23 cellular contexts compared by ENCODE assay signal in genomic region chr3:177147790-177148189, GRCh38. TPM values are rescaled to one million over a fixed set of nuclear protein-coding genes. Genes with fewer than 3 reads are reported as not detected.
DNase-seq lines count a peak whose midpoint lies in the region; ATAC-seq and TF ChIP-seq lines count a peak whose summit lies in the region.
"Had no signal": no experiment of that assay in that cellular context is flagged by ENCODE, and none has a peak within 500 bp of the region (broad histone marks: within the 10 kb centered on the region; RNA-seq: fewer than 3 reads in every experiment).

No MANE protein-coding gene starts in this region.

- H3K36me3 Mint-ChIP-seq in CD4-positive, CD25-positive, alpha-beta regulatory T cell = no peaks in the 10 kb centered on the region
- peaks cover 19% of the 10 kb centered on the region for H3K36me3 Mint-ChIP-seq in activated T-helper 2 cell treated with anti-CD3 and anti-CD28 coated beads, Interferon-gamma antibody, Interleukin-2, Interleukin-4, amounts not matched to agents 10 μg/mL and 5 μg/mL and 100 μg/mL, durations not matched to agents 14 hours and 24 hours and 36 hours (ENCODE audit: low read depth)
- no peaks in the 10 kb centered on the region for H3K36me3 Mint-ChIP-seq in naive B cell

- intact Hi-C loops in activated T-helper 2 cell treated with anti-CD3 and anti-CD28 coated beads, Interferon-gamma antibody, Interleukin-2, Interleukin-4, amounts not matched to agents 10 μg/mL and 5 μg/mL and 100 μg/mL, durations not matched to agents 14 hours and 24 hours and 36 hours (cut with micrococcal nuclease) = loop anchor here (2.0 to 10.0 kb wide), 4 partner anchors 40 to 637 kb away; no protein-coding TSS in a partner anchor

- H3F3A ChIP-seq in DOHH2 (ENCODE audit: control insufficient read depth, insufficient read depth) = no peaks in the 10 kb centered on the region

- no peak for ATAC-seq in CD4-positive, CD25-positive, alpha-beta regulatory T cell (ENCODE audit: low read depth in 2 of 2)
- ATAC-seq in naive B cell (ENCODE audit: low read depth in 2 of 2) (no peak), GM21723 (IDR thresholded peaks at IDR 0.05; ENCODE audit: unreplicated experiment) (no peak)
- ATAC-seq: esophagus mucosa; gastroesophageal sphincter; left cardiac atrium; stimulated activated naive B cell treated with anti-CD40 and anti-IgM and Interleukin-4, amounts not matched to agents 10 μg/mL and 1 μg/mL and 100 μg/mL, for 72 hours had no signal

- peak overlapping the region; percentile 49 for H3K4me3 ChIP-seq in CD4-positive, CD25-positive, alpha-beta regulatory T cell (ENCODE audit: low read depth, low read length)
- H3K4me3 ChIP-seq in DOHH2 (ENCODE audit: low read length) = no peak overlapping the region
- H3K4me3 ChIP-seq: ascending aorta, gastroesophageal sphincter, prostate gland had no signal

- H3K9me3 Mint-ChIP-seq in CD4-positive, CD25-positive, alpha-beta regulatory T cell = no peaks in the 10 kb centered on the region
- no peaks in the 10 kb centered on the region for H3K9me3 Mint-ChIP-seq in activated T-helper 2 cell treated with anti-CD3 and anti-CD28 coated beads, Interferon-gamma antibody, Interleukin-2, Interleukin-4, amounts not matched to agents 10 μg/mL and 5 μg/mL and 100 μg/mL, durations not matched to agents 14 hours and 24 hours and 36 hours
- H3K9me3 Mint-ChIP-seq in naive B cell = no peaks in the 10 kb centered on the region
- H3K9me3 Mint-ChIP-seq: activated naive CD4-positive, alpha-beta T cell treated with anti-CD3 and anti-CD28 coated beads, Interleukin-2, amount 10 ng/mL, durations not matched to agents 7 days and 5 days; central memory CD8-positive, alpha-beta T cell had no signal

- no peak for TF ChIP-seq CTCF in DOHH2 (IDR thresholded peaks at IDR 0.05; ENCODE audit: low read depth, low read length, poor library complexity, severe bottlenecking)

- H3K27ac ChIP-seq in CD4-positive, CD25-positive, alpha-beta regulatory T cell (ENCODE audit: insufficient read depth, low read length, poor library complexity, severe bottlenecking) = peak overlapping the region; percentile 79
- no peak overlapping the region for H3K27ac ChIP-seq in DOHH2 (ENCODE audit: low read depth, low read length)
- H3K27ac ChIP-seq: ascending aorta, gastroesophageal sphincter, prostate gland had no signal

- H3K27me3 Mint-ChIP-seq in CD4-positive, CD25-positive, alpha-beta regulatory T cell = no peaks in the 10 kb centered on the region
- no peaks in the 10 kb centered on the region for H3K27me3 Mint-ChIP-seq in activated T-helper 2 cell treated with anti-CD3 and anti-CD28 coated beads, Interferon-gamma antibody, Interleukin-2, Interleukin-4, amounts not matched to agents 10 μg/mL and 5 μg/mL and 100 μg/mL, durations not matched to agents 14 hours and 24 hours and 36 hours (ENCODE audit: low read depth)
- no peaks in the 10 kb centered on the region for H3K27me3 Mint-ChIP-seq in naive B cell
- H3K27me3 Mint-ChIP-seq: activated naive CD4-positive, alpha-beta T cell treated with anti-CD3 and anti-CD28 coated beads, Interleukin-2, amount 10 ng/mL, durations not matched to agents 7 days and 5 days; central memory CD8-positive, alpha-beta T cell; stimulated activated naive B cell treated with anti-CD40 and anti-IgM and Interleukin-4, amounts not matched to agents 10 μg/mL and 1 μg/mL and 100 μg/mL, for 72 hours had no signal

- H3K9me2 ChIP-seq in DOHH2 (replicated peaks; ENCODE audit: control insufficient read depth, low read length) = no peaks in the 10 kb centered on the region

- H4K20me1 ChIP-seq in DOHH2 (ENCODE audit: control insufficient read depth, insufficient read depth, low read depth, low read length) = peaks cover 33% of the 10 kb centered on the region

- H3K4me1 ChIP-seq in CD4-positive, CD25-positive, alpha-beta regulatory T cell (ENCODE audit: control insufficient read depth, insufficient read depth, low read length, poor library complexity, severe bottlenecking) = peaks cover 87% of the 10 kb centered on the region
- H3K4me1 ChIP-seq in DOHH2 (ENCODE audit: control insufficient read depth, low read length) = peaks cover 87% of the 10 kb centered on the region

- no peak for DNase-seq in CD4-positive, CD25-positive, alpha-beta regulatory T cell
- DNase-seq in activated T-helper 2 cell treated with anti-CD3 and anti-CD28 coated beads, Interferon-gamma antibody, Interleukin-2, Interleukin-4, amounts not matched to agents 10 μg/mL and 5 μg/mL and 100 μg/mL, durations not matched to agents 14 hours and 24 hours and 36 hours (ENCODE audit: low spot score) = no peak
- DNase-seq in naive B cell (no peak), GM19238 (ENCODE audit: insufficient read length, low spot score) (no peak), NCI-H2171 (lab: John Stamatoyannopoulos, UW) (no peak)
- DNase-seq: activated CD4-positive, alpha-beta T cell treated with anti-CD3 and anti-CD28 coated beads, Interleukin-2, amount 50 U/mL, for 1 hour; activated naive CD4-positive, alpha-beta T cell treated with anti-CD3 and anti-CD28 coated beads, Interleukin-2, amount 10 ng/mL, durations not matched to agents 7 days and 5 days; IMR-90; left cardiac atrium; mesendoderm; NCI-H146; NCI-H2171 treated with DMSO at 0.1 percent for 48 hours; NCI-H526; stimulated activated CD4-positive, alpha-beta T cell treated with anti-CD3 and anti-CD28 coated beads, Interleukin-1b, Interleukin-23, amount 100 ng/mL, for 48 hours; stimulated activated naive B cell treated with anti-CD40 and anti-IgM and Interleukin-4, amounts not matched to agents 10 μg/mL and 1 μg/mL and 100 μg/mL, for 72 hours had no signal

- H3K4me3 Mint-ChIP-seq in CD4-positive, CD25-positive, alpha-beta regulatory T cell = peak overlapping the region; percentile 54 to 71 (median 62)
- H3K4me3 Mint-ChIP-seq in activated T-helper 2 cell treated with anti-CD3 and anti-CD28 coated beads, Interferon-gamma antibody, Interleukin-2, Interleukin-4, amounts not matched to agents 10 μg/mL and 5 μg/mL and 100 μg/mL, durations not matched to agents 14 hours and 24 hours and 36 hours (ENCODE audit: low read depth) = no peak overlapping the region
- H3K4me3 Mint-ChIP-seq in naive B cell = peak overlapping the region in 2 of 8 donors; percentile 1 to 10
- H3K4me3 Mint-ChIP-seq: activated naive CD4-positive, alpha-beta T cell treated with anti-CD3 and anti-CD28 coated beads, Interleukin-2, amount 10 ng/mL, durations not matched to agents 7 days and 5 days; central memory CD8-positive, alpha-beta T cell; neural crest cell; stimulated activated naive B cell treated with anti-CD40 and anti-IgM and Interleukin-4, amounts not matched to agents 10 μg/mL and 1 μg/mL and 100 μg/mL, for 72 hours had no signal

- peaks cover 100% of the 10 kb centered on the region for H3K79me2 ChIP-seq in DOHH2 (ENCODE audit: control insufficient read depth, low read length)

- H3K9me3 ChIP-seq in CD4-positive, CD25-positive, alpha-beta regulatory T cell (ENCODE audit: control insufficient read depth in 2 of 2, low read length in 2 of 2) = no peaks in the 10 kb centered on the region
- H3K9me3 ChIP-seq in DOHH2 (ENCODE audit: control insufficient read depth, insufficient read depth, low read length) = no peaks in the 10 kb centered on the region
- H3K9me3 ChIP-seq: ascending aorta, gastroesophageal sphincter, prostate gland had no signal

- no peaks in the 10 kb centered on the region for H3K27me3 ChIP-seq in CD4-positive, CD25-positive, alpha-beta regulatory T cell (ENCODE audit: control insufficient read depth, insufficient read depth, low read length)
- no peaks in the 10 kb centered on the region for H3K27me3 ChIP-seq in DOHH2 (ENCODE audit: control insufficient read depth, low read length)
- H3K27me3 ChIP-seq: ascending aorta, gastroesophageal sphincter had no signal

- 0 out of 2 replicates have a peak overlapping the region, but pooled peaks have one; percentile 17 for H3K4me2 ChIP-seq in DOHH2 (ENCODE audit: low read length)

- peak overlapping the region; percentile 43 to 95 (median 67) for H3K27ac Mint-ChIP-seq in CD4-positive, CD25-positive, alpha-beta regulatory T cell
- H3K27ac Mint-ChIP-seq in activated T-helper 2 cell treated with anti-CD3 and anti-CD28 coated beads, Interferon-gamma antibody, Interleukin-2, Interleukin-4, amounts not matched to agents 10 μg/mL and 5 μg/mL and 100 μg/mL, durations not matched to agents 14 hours and 24 hours and 36 hours = peak overlapping the region; percentile 57
- H3K27ac Mint-ChIP-seq in naive B cell = peak overlapping the region in 4 of 6 donors; percentile 60 to 92 (median 62)
- H3K27ac Mint-ChIP-seq: activated naive CD4-positive, alpha-beta T cell treated with anti-CD3 and anti-CD28 coated beads, Interleukin-2, amount 10 ng/mL, durations not matched to agents 7 days and 5 days; stimulated activated naive B cell treated with anti-CD40 and anti-IgM and Interleukin-4, amounts not matched to agents 10 μg/mL and 1 μg/mL and 100 μg/mL, for 72 hours had no signal

- no peaks in the 10 kb centered on the region for H3K36me3 ChIP-seq in CD4-positive, CD25-positive, alpha-beta regulatory T cell (ENCODE audit: control insufficient read depth, insufficient read depth, low read length)
- H3K36me3 ChIP-seq in DOHH2 (ENCODE audit: control insufficient read depth, low read length) = peaks cover 25% of the 10 kb centered on the region
- H3K36me3 ChIP-seq: ascending aorta, gastroesophageal sphincter, prostate gland had no signal

- peaks cover 59 to 93% (median 80%) of the 10 kb centered on the region in 4 donors for H3K4me1 Mint-ChIP-seq in CD4-positive, CD25-positive, alpha-beta regulatory T cell
- H3K4me1 Mint-ChIP-seq in activated T-helper 2 cell treated with anti-CD3 and anti-CD28 coated beads, Interferon-gamma antibody, Interleukin-2, Interleukin-4, amounts not matched to agents 10 μg/mL and 5 μg/mL and 100 μg/mL, durations not matched to agents 14 hours and 24 hours and 36 hours (ENCODE audit: low read depth) = peaks cover 69% of the 10 kb centered on the region
- peaks cover 62 to 96% (median 88%) of the 10 kb centered on the region in 3 donors for H3K4me1 Mint-ChIP-seq in naive B cell

RNA-seq across cellular contexts. Expression of gene TBL1XR1, which starts 49.5 kb away (rescaled TPM):
- 146 TPM for total RNA-seq in CD4-positive, CD25-positive, alpha-beta regulatory T cell
- polyA plus RNA-seq in CD4-positive, CD25-positive, alpha-beta regulatory T cell = 10 to 100 TPM; 34.0 to 49.0 (median 37.8) TPM
- total RNA-seq in activated T-helper 2 cell treated with anti-CD3 and anti-CD28 coated beads, Interferon-gamma antibody, Interleukin-2, Interleukin-4, amounts not matched to agents 10 μg/mL and 5 μg/mL and 100 μg/mL, durations not matched to agents 14 hours and 24 hours and 36 hours = 168 and 169 TPM in 2 replicates
- 10 to 100 TPM; 18.4 to 48.3 (median 33.2) TPM for polyA plus RNA-seq in naive B cell (ENCODE audit: low read depth in 6 of 6)
